ENCODE assay signal across 8 cellular contexts in genomic region chr14:93669632-93670031, GRCh38.
"Had no signal": no experiment of that assay in that cellular context is flagged by ENCODE, and none has a peak within 500 bp of the region (broad histone marks: within the 10 kb centered on the region; RNA-seq: fewer than 3 reads in every experiment).

No MANE protein-coding gene starts in this region.

- FAIRE-seq: G401.6, GM12878, GM12891, GM12892, GM18507, GM19239 had no signal

- ATAC-seq: GM12878 had no signal

- DNase-seq: GDM1, GF-D8 had no signal

- H3K4me3 ChIP-seq: GM12878 had no signal
